In the genomic region with DNA sequence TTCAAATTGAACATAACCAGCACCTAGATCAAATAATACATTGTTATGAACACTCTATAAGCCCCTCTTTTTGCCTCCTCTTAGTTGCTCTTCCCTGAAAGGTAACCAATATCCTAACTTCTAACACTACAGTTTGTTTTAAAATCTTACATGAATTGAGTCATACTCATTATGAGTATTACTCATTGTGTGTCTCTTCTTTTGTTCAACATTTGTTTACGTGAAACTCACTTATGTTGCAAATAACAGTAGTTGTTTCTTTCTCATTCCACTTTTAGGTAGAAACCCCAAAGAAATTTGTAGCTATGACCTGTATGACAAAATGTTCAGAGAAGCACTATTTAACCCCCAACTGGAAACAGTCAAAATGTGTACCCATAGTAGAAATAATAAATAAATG, we compare ENCODE assay signal across 28 cellular contexts. TPM values are rescaled to one million over a fixed set of nuclear protein-coding genes. Genes with fewer than 3 reads are reported as not detected.
DNase-seq lines count a peak whose midpoint lies in the region; ATAC-seq and TF ChIP-seq lines count a peak whose summit lies in the region.
"Had no signal": no experiment of that assay in that cellular context is flagged by ENCODE, and none has a peak within 500 bp of the region (broad histone marks: within the 10 kb centered on the region; RNA-seq: fewer than 3 reads in every experiment).

No MANE protein-coding gene starts in this region.

- H4K20me1 ChIP-seq in OCI-LY3 (ENCODE audit: insufficient read depth, low read length) = no peaks in the 10 kb centered on the region

- H2AFZ ChIP-seq in OCI-LY3 (ENCODE audit: low read depth, low read length) = no peak overlapping the region
- H2AFZ ChIP-seq: neural progenitor cell had no signal

- peak; percentile 75 to 81 for ATAC-seq in activated T-cell treated with anti-CD3 and anti-CD28 coated beads, Interleukin-2, amount 50 U/mL, for 72 hours (replicated peaks in 1 of 2)
- peak; percentile 85 for ATAC-seq in HG02870 (IDR thresholded peaks at IDR 0.05; ENCODE audit: unreplicated experiment)
- no peak for ATAC-seq in GM21515 (IDR thresholded peaks at IDR 0.05; ENCODE audit: unreplicated experiment)
- no peak for ATAC-seq in HG03097 (IDR thresholded peaks at IDR 0.05; ENCODE audit: low FRiP score, unreplicated experiment)
- ATAC-seq: body of pancreas, heart left ventricle, left ventricle myocardium superior had no signal

- no peak overlapping the region for H3K4me3 ChIP-seq in OCI-LY3 (ENCODE audit: low read length)
- H3K4me3 ChIP-seq: body of pancreas, esophagus muscularis mucosa, HAP-1, heart left ventricle, neural progenitor cell, skin epidermis had no signal

- H3K27me3 Mint-ChIP-seq in activated T-cell treated with anti-CD3 and anti-CD28 coated beads, Interleukin-2, amount 50 U/mL, for 72 hours (ENCODE audit: low read depth) = peaks cover 20% of the 10 kb centered on the region

- no peaks in the 10 kb centered on the region for H3K9me3 ChIP-seq in OCI-LY3 (ENCODE audit: insufficient read depth, low read length)
- H3K9me3 ChIP-seq: body of pancreas, esophagus muscularis mucosa, HAP-1, heart left ventricle had no signal

- no peaks in the 10 kb centered on the region for H3K27me3 ChIP-seq in OCI-LY3 (ENCODE audit: low read depth, low read length)
- H3K27me3 ChIP-seq: body of pancreas, esophagus muscularis mucosa, heart left ventricle, neural progenitor cell had no signal

- no peaks in the 10 kb centered on the region for H3K36me3 Mint-ChIP-seq in activated T-cell treated with anti-CD3 and anti-CD28 coated beads, Interleukin-2, amount 50 U/mL, for 72 hours (ENCODE audit: insufficient read depth in 2 of 2)
- H3K36me3 Mint-ChIP-seq: stimulated activated naive B cell treated with anti-CD40 and anti-IgM and Interleukin-4, amounts not matched to agents 10 μg/mL and 1 μg/mL and 100 μg/mL, for 72 hours had no signal

- H3K79me2 ChIP-seq in OCI-LY3 (ENCODE audit: low read length) = no peaks in the 10 kb centered on the region

- no peaks in the 10 kb centered on the region for H3K36me3 ChIP-seq in OCI-LY3 (replicated peaks; ENCODE audit: low read depth, low read length)
- H3K36me3 ChIP-seq: esophagus muscularis mucosa, HAP-1, heart left ventricle, neural progenitor cell had no signal

- peak overlapping the region; percentile 1 for H3K27ac Mint-ChIP-seq in activated T-cell treated with anti-CD3 and anti-CD28 coated beads, Interleukin-2, amount 50 U/mL, for 72 hours
- H3K27ac Mint-ChIP-seq: endodermal cell; neural progenitor cell; stimulated activated naive B cell treated with anti-CD40 and anti-IgM and Interleukin-4, amounts not matched to agents 10 μg/mL and 1 μg/mL and 100 μg/mL, for 72 hours had no signal

- TF ChIP-seq CTCF in OCI-LY3 (IDR thresholded peaks at IDR 0.05; ENCODE audit: low read depth, low read length) = no peak

- H3K27ac ChIP-seq in OCI-LY3 (ENCODE audit: low read length) = no peak overlapping the region
- H3K27ac ChIP-seq: body of pancreas, esophagus muscularis mucosa, heart left ventricle, neural progenitor cell, skin epidermis had no signal

- H3K4me2 ChIP-seq in OCI-LY3 (ENCODE audit: low read length) = peak overlapping the region; percentile 17; the same call in 1 of the 2 replicates
- H3K4me2 ChIP-seq: neural progenitor cell had no signal

- peaks cover 17% of the 10 kb centered on the region for H3K4me1 ChIP-seq in OCI-LY3 (ENCODE audit: low read length)
- H3K4me1 ChIP-seq: body of pancreas, esophagus muscularis mucosa, HAP-1, heart left ventricle, neural progenitor cell had no signal

- no peak for DNase-seq in activated T-cell treated with anti-CD3 and anti-CD28 coated beads, Interleukin-2, amount 50 U/mL, for 72 hours
- DNase-seq in activated T-cell treated with anti-CD3 and anti-CD28 coated beads for 4 hours (no peak), NOMO-1 treated with dmso at 0.1 percent for 144 hours (lab: John Stamatoyannopoulos, UW; ENCODE audit: unreplicated experiment) (no peak), amygdala (lab: John Stamatoyannopoulos, UW) (no peak)
- DNase-seq: activated CD8-positive, alpha-beta memory T cell treated with anti-CD3 and anti-CD28 coated beads for 24 hours; body of pancreas; cerebellar nuclear complex; dermis blood vessel endothelial cell; endodermal cell; foreskin fibroblast; heart left ventricle; islet precursor cell; left ventricle myocardium superior; NCI-H446 treated with DMSO at 0.1 percent for 48 hours; NCI-H774; SIG-M5; stimulated activated naive B cell treated with anti-CD40 and anti-IgM and Interleukin-4, amounts not matched to agents 10 μg/mL and 1 μg/mL and 100 μg/mL, for 72 hours had no signal

- peak overlapping the region in 1 of 2 donors; percentile 18 for H3K4me3 Mint-ChIP-seq in activated T-cell treated with anti-CD3 and anti-CD28 coated beads, Interleukin-2, amount 50 U/mL, for 72 hours
- H3K4me3 Mint-ChIP-seq: endodermal cell; neural progenitor cell; stimulated activated naive B cell treated with anti-CD40 and anti-IgM and Interleukin-4, amounts not matched to agents 10 μg/mL and 1 μg/mL and 100 μg/mL, for 72 hours had no signal

- peaks cover 17% of the 10 kb centered on the region for H3K4me1 Mint-ChIP-seq in activated T-cell treated with anti-CD3 and anti-CD28 coated beads, Interleukin-2, amount 50 U/mL, for 72 hours (ENCODE audit: low read depth)
- H3K4me1 Mint-ChIP-seq: endodermal cell; neural progenitor cell; stimulated activated naive B cell treated with anti-CD40 and anti-IgM and Interleukin-4, amounts not matched to agents 10 μg/mL and 1 μg/mL and 100 μg/mL, for 72 hours had no signal

- H3K9me3 Mint-ChIP-seq in activated T-cell treated with anti-CD3 and anti-CD28 coated beads, Interleukin-2, amount 50 U/mL, for 72 hours = no peaks in the 10 kb centered on the region
- H3K9me3 Mint-ChIP-seq: endodermal cell; neural progenitor cell; stimulated activated naive B cell treated with anti-CD40 and anti-IgM and Interleukin-4, amounts not matched to agents 10 μg/mL and 1 μg/mL and 100 μg/mL, for 72 hours had no signal

- H3K9ac ChIP-seq in OCI-LY3 (ENCODE audit: low read length) = no peak overlapping the region
- H3K9ac ChIP-seq: neural progenitor cell had no signal

RNA-seq across cellular contexts. Expression of a gene that starts 6.6 kb away (rescaled TPM):
- not detected for total RNA-seq in activated T-cell treated with anti-CD3 and anti-CD28 coated beads, Interleukin-2, amount 50 U/mL, for 72 hours
- total RNA-seq: body of pancreas; dermis blood vessel endothelial cell; esophagus muscularis mucosa; LHCN-M2; mesenteric fat pad; T-helper 2 cell treated with Interferon-gamma antibody and Interleukin-4, amounts not matched to agents 100 ng/mL and 5 ng/mL, for 36 hours had no signal

RNA-seq across cellular contexts. Expression of a gene that starts 56.0 kb away (rescaled TPM):
- total RNA-seq in activated T-cell treated with anti-CD3 and anti-CD28 coated beads, Interleukin-2, amount 50 U/mL, for 72 hours = not detected
- total RNA-seq: dermis blood vessel endothelial cell; T-helper 2 cell treated with Interferon-gamma antibody and Interleukin-4, amounts not matched to agents 100 ng/mL and 5 ng/mL, for 36 hours had no signal

Comparison
In these comparisons a context has a peak if more than half of its experiments do, and no peak if none do; other contexts are left out.
1. ATAC-seq: peak in activated T-cell treated with anti-CD3 and anti-CD28 coated beads, Interleukin-2, amount 50 U/mL, for 72 hours (2 of 2) and HG02870 (single experiment); none in GM21515 (single experiment) and HG03097 (single experiment).